ENCODE assay signal across 1 cellular context in the genomic region with DNA sequence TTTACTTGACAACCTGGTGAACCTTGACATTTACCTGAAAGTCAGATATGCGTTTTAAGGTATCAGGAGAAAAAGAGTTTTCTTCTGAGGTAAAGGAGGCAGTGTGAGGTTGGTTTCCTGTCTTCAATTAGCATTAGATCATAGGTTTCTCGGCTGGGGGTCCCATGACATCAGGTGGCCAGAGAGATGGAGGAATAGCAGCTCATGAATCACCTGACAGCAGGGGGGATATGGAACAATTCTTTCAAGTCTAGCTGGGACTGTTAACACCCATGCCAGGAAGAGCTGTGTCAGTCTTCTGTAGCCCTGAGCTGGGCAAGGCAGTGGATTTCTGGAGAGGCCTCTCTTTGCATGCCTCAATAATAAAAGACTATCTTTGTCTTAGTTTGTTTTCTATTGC.
TF ChIP-seq lines count a peak whose summit lies in the region.

No MANE protein-coding gene starts in this region.

TF ChIP-seq in SK-N-SH treated with all-trans-retinoic acid at 6 μM for 48 hours, 23 proteins besides CTCF, POLR2A, EP300 and RAD21 (continued from another document):
- TF ChIP-seq CSRNP3 (CRISPR knock-in tag; IDR thresholded peaks at IDR 0.05), result no peak
- no peak for TF ChIP-seq PPARA (CRISPR knock-in tag; IDR thresholded peaks at IDR 0.05; ENCODE audit: borderline replicate concordance)
- TF ChIP-seq ZC3H10 (CRISPR knock-in tag; IDR thresholded peaks at IDR 0.05), result no peak
- TF ChIP-seq ZNF70 (CRISPR knock-in tag; IDR thresholded peaks at IDR 0.05), result no peak
- TF ChIP-seq ZNF565 (CRISPR knock-in tag; conservative IDR thresholded peaks at IDR 0.05; ENCODE audit: low read depth), result no peak
- TF ChIP-seq, protein P1, sequence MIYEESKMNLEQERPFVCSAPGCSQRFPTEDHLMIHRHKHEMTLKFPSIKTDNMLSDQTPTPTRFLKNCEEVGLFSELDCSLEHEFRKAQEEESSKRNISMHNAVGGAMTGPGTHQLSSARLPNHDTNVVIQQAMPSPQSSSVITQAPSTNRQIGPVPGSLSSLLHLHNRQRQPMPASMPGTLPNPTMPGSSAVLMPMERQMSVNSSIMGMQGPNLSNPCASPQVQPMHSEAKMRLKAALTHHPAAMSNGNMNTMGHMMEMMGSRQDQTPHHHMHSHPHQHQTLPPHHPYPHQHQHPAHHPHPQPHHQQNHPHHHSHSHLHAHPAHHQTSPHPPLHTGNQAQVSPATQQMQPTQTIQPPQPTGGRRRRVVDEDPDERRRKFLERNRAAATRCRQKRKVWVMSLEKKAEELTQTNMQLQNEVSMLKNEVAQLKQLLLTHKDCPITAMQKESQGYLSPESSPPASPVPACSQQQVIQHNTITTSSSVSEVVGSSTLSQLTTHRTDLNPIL (CRISPR knock-in tag; IDR thresholded peaks at IDR 0.05; ENCODE audit: low read depth), result no peak
- no peak for TF ChIP-seq ZFP30 (CRISPR knock-in tag; IDR thresholded peaks at IDR 0.05)
